Comparison of ENCODE assay signal across 1 cellular context in genomic region chr10:110671788-110672579, GRCh38.
A peak's percentile ranks its signal among the peaks of the same experiment; 100 is the strongest.
TF ChIP-seq lines count a peak whose summit lies in the region.

No MANE protein-coding gene starts in this region.

TF ChIP-seq in HepG2, 621 proteins besides CTCF, POLR2A, EP300 and RAD21 (continued from another document and continues in another):
- TF ChIP-seq IKZF4 (CRISPR knock-in tag; IDR thresholded peaks at IDR 0.05; ENCODE audit: borderline replicate concordance, low read depth, not compliant biosample characterization): peak; percentile 56
- 0 out of 2 replicates have a peak, but pooled peaks have one; percentile 56 for TF ChIP-seq ZNF572 (CRISPR knock-in tag; IDR thresholded peaks at IDR 0.05)
- TF ChIP-seq GFI1 (CRISPR knock-in tag; IDR thresholded peaks at IDR 0.05; ENCODE audit: borderline replicate concordance): 0 out of 2 replicates have a peak, but pooled peaks have one; percentile 21
- TF ChIP-seq RFX5 (IDR thresholded peaks at IDR 0.05; ENCODE audit: low read depth, low read length): no peak
- no peak for TF ChIP-seq ZKSCAN1 (IDR thresholded peaks at IDR 0.05; ENCODE audit: low read length)
- TF ChIP-seq ZC3H4 (CRISPR knock-in tag; IDR thresholded peaks at IDR 0.05; ENCODE audit: borderline replicate concordance): no peak
- no peak for TF ChIP-seq ZIK1 (CRISPR knock-in tag; IDR thresholded peaks at IDR 0.05; ENCODE audit: borderline replicate concordance, low read depth)
- no peak for TF ChIP-seq ZNF367 (CRISPR knock-in tag; IDR thresholded peaks at IDR 0.05; ENCODE audit: borderline replicate concordance)
- peak; percentile 48; the same call in 1 of the 2 replicates for TF ChIP-seq MYC (CRISPR knock-in tag; IDR thresholded peaks at IDR 0.05; ENCODE audit: borderline replicate concordance)
- 0 out of 2 replicates have a peak, but pooled peaks have one; percentile 9 for TF ChIP-seq ZNF784 (CRISPR knock-in tag; IDR thresholded peaks at IDR 0.05; ENCODE audit: borderline replicate concordance)
- peak; percentile 85 for TF ChIP-seq ZNF263 (CRISPR knock-in tag; IDR thresholded peaks at IDR 0.05)
- 0 out of 2 replicates have a peak, but pooled peaks have one; percentile 38 for TF ChIP-seq ZNF44 (CRISPR knock-in tag; IDR thresholded peaks at IDR 0.05)
- 0 out of 2 replicates have a peak, but pooled peaks have one; percentile 22 for TF ChIP-seq NAIF1 (CRISPR knock-in tag; IDR thresholded peaks at IDR 0.05; ENCODE audit: borderline replicate concordance)
- peak; percentile 58; the same call in 1 of the 2 replicates for TF ChIP-seq SALL1 (CRISPR knock-in tag; IDR thresholded peaks at IDR 0.05)
- no peak for TF ChIP-seq ELF4 (CRISPR knock-in tag; IDR thresholded peaks at IDR 0.05; ENCODE audit: borderline replicate concordance)
- TF ChIP-seq HBP1 (CRISPR knock-in tag; IDR thresholded peaks at IDR 0.05; ENCODE audit: low read depth): no peak
- TF ChIP-seq DZIP1 (CRISPR knock-in tag; IDR thresholded peaks at IDR 0.05): no peak
- TF ChIP-seq SMAD1 (CRISPR knock-in tag; IDR thresholded peaks at IDR 0.05; ENCODE audit: borderline replicate concordance, low read depth): 0 out of 2 replicates have a peak, but pooled peaks have one; percentile 58
- no peak for TF ChIP-seq IRF9 (CRISPR knock-in tag; IDR thresholded peaks at IDR 0.05; ENCODE audit: borderline replicate concordance)
- TF ChIP-seq KDM6A (CRISPR knock-in tag; IDR thresholded peaks at IDR 0.05; ENCODE audit: low read depth): no peak
- TF ChIP-seq ZNF274 (CRISPR knock-in tag; IDR thresholded peaks at IDR 0.05): peak; percentile 25; the same call in 1 of the 2 replicates
- TF ChIP-seq GATAD2A (CRISPR knock-in tag; IDR thresholded peaks at IDR 0.05): peak; percentile 45; the same call in 1 of the 2 replicates
- no peak for TF ChIP-seq MNT (IDR thresholded peaks at IDR 0.05)
- no peak for TF ChIP-seq ZFP90 (CRISPR knock-in tag; IDR thresholded peaks at IDR 0.05; ENCODE audit: borderline replicate concordance)
- no peak for TF ChIP-seq ZNF414 (CRISPR knock-in tag; IDR thresholded peaks at IDR 0.05)
- no peak for TF ChIP-seq CEBPG (CRISPR knock-in tag; IDR thresholded peaks at IDR 0.05)
- TF ChIP-seq MTA1 (CRISPR knock-in tag; IDR thresholded peaks at IDR 0.05; ENCODE audit: borderline replicate concordance): peak; percentile 87; the same call in 1 of the 2 replicates
- peak; percentile 62 for TF ChIP-seq ZNF883 (CRISPR knock-in tag; IDR thresholded peaks at IDR 0.05; ENCODE audit: not compliant biosample characterization)
- peak; percentile 83 for TF ChIP-seq KDM2A (CRISPR knock-in tag; IDR thresholded peaks at IDR 0.05; ENCODE audit: borderline replicate concordance, low read depth)
- TF ChIP-seq ZNF12 (CRISPR knock-in tag; IDR thresholded peaks at IDR 0.05): no peak; the same call in 1 of the 2 replicates
- peak; percentile 53; the same call in 1 of the 2 replicates for TF ChIP-seq RNF2 (conservative IDR thresholded peaks at IDR 0.05; ENCODE audit: low read depth)
- peak; percentile 41; the same call in 1 of the 2 replicates for TF ChIP-seq EZH2 (conservative IDR thresholded peaks at IDR 0.05; ENCODE audit: low read depth, low read length)
- no peak for TF ChIP-seq ZNF75D (CRISPR knock-in tag; IDR thresholded peaks at IDR 0.05; ENCODE audit: borderline replicate concordance)
- no peak for TF ChIP-seq ZNF740 (CRISPR knock-in tag; IDR thresholded peaks at IDR 0.05)
- TF ChIP-seq NFAT5 (CRISPR knock-in tag; IDR thresholded peaks at IDR 0.05): no peak
- no peak for TF ChIP-seq ARNT (IDR thresholded peaks at IDR 0.05)
- no peak for TF ChIP-seq ZNF615 (CRISPR knock-in tag; IDR thresholded peaks at IDR 0.05; ENCODE audit: borderline replicate concordance)
- TF ChIP-seq ZNF781 (CRISPR knock-in tag; IDR thresholded peaks at IDR 0.05; ENCODE audit: borderline replicate concordance, not compliant biosample characterization): peak; percentile 20
- TF ChIP-seq TFDP2 (CRISPR knock-in tag; IDR thresholded peaks at IDR 0.05): peak; percentile 54; the same call in 1 of the 2 replicates
- TF ChIP-seq MXD3 (CRISPR knock-in tag; IDR thresholded peaks at IDR 0.05): 0 out of 2 replicates have a peak, but pooled peaks have one; percentile 30
- no peak for TF ChIP-seq FOXA1 (IDR thresholded peaks at IDR 0.05)
- TF ChIP-seq FOXA1 (CRISPR knock-in tag; IDR thresholded peaks at IDR 0.05): no peak
- TF ChIP-seq SOX6 (IDR thresholded peaks at IDR 0.05): no peak
- TF ChIP-seq SOX6 (CRISPR knock-in tag; IDR thresholded peaks at IDR 0.05): no peak
